23 cellular contexts compared by ENCODE assay signal in genomic region chr13:113536461-113537110, GRCh38. TPM values are rescaled to one million over a fixed set of nuclear protein-coding genes. Genes with fewer than 3 reads are reported as not detected.
DNase-seq lines count a peak whose midpoint lies in the region; ATAC-seq, FAIRE-seq and TF ChIP-seq lines count a peak whose summit lies in the region.
"Had no signal": no experiment of that assay in that cellular context is flagged by ENCODE, and none has a peak within 500 bp of the region (broad histone marks: within the 10 kb centered on the region; RNA-seq: fewer than 3 reads in every experiment).

No MANE protein-coding gene starts in this region.

- H3K36me3 Mint-ChIP-seq in stimulated activated naive B cell treated with anti-CD40 and anti-IgM and Interleukin-4, amounts not matched to agents 10 μg/mL and 1 μg/mL and 100 μg/mL, for 72 hours = peaks cover 46 to 66% of the 10 kb centered on the region in 2 donors

- H3K36me3 ChIP-seq in BLaER1 = peaks cover 26% of the 10 kb centered on the region
- peaks cover 3% of the 10 kb centered on the region for H3K36me3 ChIP-seq in H7 (replicated peaks; ENCODE audit: control insufficient read depth, insufficient read depth, low read length)
- H3K36me3 ChIP-seq in kidney (ENCODE audit: control insufficient read depth in 1 of 2, insufficient read depth in 2 of 2, low read length in 2 of 2) = peaks cover 0 to 6% of the 10 kb centered on the region in 2 donors

- H3K27me3 ChIP-seq in BLaER1 (no peaks in the 10 kb centered on the region), H7 (ENCODE audit: control insufficient read depth, insufficient read depth, low read length) (no peaks in the 10 kb centered on the region)

- intact Hi-C loops in kidney (cut with DNase I) = no loop called here
- intact Hi-C loops in posterior vena cava (cut with DNase I) = no loop called here
- intact Hi-C loops in Right ventricle myocardium inferior (cut with DNase I) = no loop called here

- peaks cover 16% of the 10 kb centered on the region for H3K9me3 ChIP-seq in BLaER1
- H3K9me3 ChIP-seq in kidney (ENCODE audit: control insufficient read depth in 1 of 2, low read length in 2 of 2) = no peaks in the 10 kb centered on the region

- H3K4me1 Mint-ChIP-seq in stimulated activated naive B cell treated with anti-CD40 and anti-IgM and Interleukin-4, amounts not matched to agents 10 μg/mL and 1 μg/mL and 100 μg/mL, for 72 hours = no peaks in the 10 kb centered on the region

- FAIRE-seq in kidney (lab: Jason Lieb, UNC) = no peak
- FAIRE-seq: A204.1, GM12891 had no signal

- no peak overlapping the region for H3K27ac Mint-ChIP-seq in stimulated activated naive B cell treated with anti-CD40 and anti-IgM and Interleukin-4, amounts not matched to agents 10 μg/mL and 1 μg/mL and 100 μg/mL, for 72 hours
- H3K27ac Mint-ChIP-seq: GM23338 had no signal

- no peak overlapping the region for H3K4me3 Mint-ChIP-seq in stimulated activated naive B cell treated with anti-CD40 and anti-IgM and Interleukin-4, amounts not matched to agents 10 μg/mL and 1 μg/mL and 100 μg/mL, for 72 hours
- H3K4me3 Mint-ChIP-seq: CD4-positive, CD25-positive, alpha-beta regulatory T cell; GM23338 had no signal

- H3K4me1 ChIP-seq in BLaER1 = peaks cover 81% of the 10 kb centered on the region
- no peaks in the 10 kb centered on the region for H3K4me1 ChIP-seq in kidney (ENCODE audit: control insufficient read depth in 1 of 2, insufficient read depth in 1 of 2, low read depth in 1 of 2, low read length in 2 of 2)

- H3K9ac ChIP-seq in BLaER1 = no peak overlapping the region
- H3K9ac ChIP-seq in kidney (ENCODE audit: low read length in 2 of 2) = no peak overlapping the region

- no peaks in the 10 kb centered on the region for H3K27me3 Mint-ChIP-seq in stimulated activated naive B cell treated with anti-CD40 and anti-IgM and Interleukin-4, amounts not matched to agents 10 μg/mL and 1 μg/mL and 100 μg/mL, for 72 hours
- H3K27me3 Mint-ChIP-seq: CD4-positive, CD25-positive, alpha-beta regulatory T cell had no signal

- H3K27ac ChIP-seq in BLaER1 = no peak overlapping the region
- H3K27ac ChIP-seq in kidney (ENCODE audit: low read depth in 2 of 2, low read length in 2 of 2) = no peak overlapping the region
- H3K27ac ChIP-seq: SK-N-MC had no signal

- no peak overlapping the region for H3K4me3 ChIP-seq in BLaER1
- H3K4me3 ChIP-seq in H7 (ENCODE audit: insufficient read depth, low read depth, low read length) = no peak overlapping the region
- H3K4me3 ChIP-seq in kidney (ENCODE audit: low read length in 2 of 2) = no peak overlapping the region
- H3K4me3 ChIP-seq: GM23338, SK-N-MC had no signal

- ATAC-seq in Right ventricle myocardium inferior = no peak
- ATAC-seq in GM19035 (IDR thresholded peaks at IDR 0.05; ENCODE audit: unreplicated experiment) = no peak
- ATAC-seq in stimulated activated naive B cell treated with anti-CD40 and anti-IgM and Interleukin-4, amounts not matched to agents 10 μg/mL and 1 μg/mL and 100 μg/mL, for 72 hours (replicated peaks) = no peak
- ATAC-seq in HG03520 (IDR thresholded peaks at IDR 0.05; ENCODE audit: unreplicated experiment) = no peak
- ATAC-seq: GM23338, HCT116 had no signal

- H3K9me3 Mint-ChIP-seq in stimulated activated naive B cell treated with anti-CD40 and anti-IgM and Interleukin-4, amounts not matched to agents 10 μg/mL and 1 μg/mL and 100 μg/mL, for 72 hours = peaks cover 2 to 5% of the 10 kb centered on the region in 2 donors
- H3K9me3 Mint-ChIP-seq: GM23338 had no signal

- no peak for TF ChIP-seq CTCF in kidney (IDR thresholded peaks at IDR 0.05; ENCODE audit: borderline replicate concordance, extremely low read depth, insufficient read depth)

- H4K20me1 ChIP-seq in BLaER1 = 0 out of 2 replicates have a peak, but pooled peaks cover 4% of the 10 kb centered on the region

- H3K4me2 ChIP-seq in BLaER1 = peak overlapping the region; percentile 42
- H3K4me2 ChIP-seq: GM23338 had no signal

- peak; percentile 43 for DNase-seq in H7
- peak; percentile 51 for DNase-seq in kidney
- DNase-seq in posterior vena cava (ENCODE audit: low spot score) = peak; percentile 74
- DNase-seq in Right ventricle myocardium inferior (ENCODE audit: missing footprints) = no peak
- no peak for DNase-seq in stimulated activated naive B cell treated with anti-CD40 and anti-IgM and Interleukin-4, amounts not matched to agents 10 μg/mL and 1 μg/mL and 100 μg/mL, for 72 hours
- DNase-seq: CD4-positive, CD25-positive, alpha-beta regulatory T cell; COR-L47; DND-41; IMR-90; NCI-H1105; NCI-H146; NCI-H2029; NCI-H2171 treated with DMSO at 0.1 percent for 48 hours; NCI-H526 treated with DMSO at 0.1 percent for 48 hours; SHP77 had no signal

RNA-seq across cellular contexts. Expression of gene DCUN1D2, which starts 46.1 kb away (rescaled TPM):
- total RNA-seq in H7 (2014; rRNA removed; shearing (Covaris generic)) = 11.9 and 15.5 TPM in 2 replicates
- 19.5 TPM for total RNA-seq in kidney
- 7.6 TPM for polyA plus RNA-seq in kidney (ENCODE audit: insufficient read depth, low read depth, low replicate concordance)
- 10 to 100 TPM; 12.7 to 16.9 TPM for total RNA-seq in posterior vena cava
- 194 TPM for total RNA-seq in Right ventricle myocardium inferior

RNA-seq across cellular contexts. Expression of gene TFDP1, which starts 48.0 kb away (rescaled TPM):
- total RNA-seq in H7 (2014; rRNA removed; shearing (Covaris generic)) = 62.2 and 78.2 TPM in 2 replicates
- 46.9 TPM for total RNA-seq in kidney
- polyA plus RNA-seq in kidney (ENCODE audit: insufficient read depth, low read depth, low replicate concordance) = 33.8 TPM
- 10 to 100 TPM; 36.6 to 40.3 TPM for total RNA-seq in posterior vena cava
- 46.7 TPM for total RNA-seq in Right ventricle myocardium inferior

Comparison
In these comparisons a context has a peak if more than half of its experiments do, and no peak if none do; other contexts are left out.
1. DNase-seq: peak in H7 (single experiment), kidney (single experiment) and posterior vena cava (single experiment); none in Right ventricle myocardium inferior (single experiment) and stimulated activated naive B cell treated with anti-CD40 and anti-IgM and Interleukin-4, amounts not matched to agents 10 μg/mL and 1 μg/mL and 100 μg/mL, for 72 hours (single experiment).